Comparison of ENCODE assay signal across 1 cellular context in genomic region chr3:12316721-12317351, GRCh38.
TF ChIP-seq lines count a peak whose summit lies in the region.

No MANE protein-coding gene starts in this region.

TF ChIP-seq in HepG2, 621 proteins besides CTCF, POLR2A, EP300 and RAD21 (continued from another document):
- TF ChIP-seq MAX (IDR thresholded peaks at IDR 0.05) (0 out of 2 replicates have a peak, but pooled peaks have one; percentile 27), SMAD3 (CRISPR knock-in tag; IDR thresholded peaks at IDR 0.05) (peak; percentile 21; the same call in 1 of the 2 replicates), PAF1 (CRISPR knock-in tag; IDR thresholded peaks at IDR 0.05) (no peak), ESRRA (CRISPR knock-in tag; IDR thresholded peaks at IDR 0.05; ENCODE audit: low read depth) (no peak), THAP9 (CRISPR knock-in tag; IDR thresholded peaks at IDR 0.05; ENCODE audit: borderline replicate concordance) (no peak), HDAC1 (CRISPR knock-in tag; IDR thresholded peaks at IDR 0.05) (no peak), PAXIP1 (CRISPR knock-in tag; conservative IDR thresholded peaks at IDR 0.05) (peak; percentile 61), KLF15 (CRISPR knock-in tag; IDR thresholded peaks at IDR 0.05; ENCODE audit: borderline replicate concordance) (no peak), SALL1 (CRISPR knock-in tag; IDR thresholded peaks at IDR 0.05) (peak; percentile 16; the same call in 1 of the 2 replicates), HNF1A (IDR thresholded peaks at IDR 0.05; ENCODE audit: low read depth) (0 out of 2 replicates have a peak, but pooled peaks have one; percentile 56), HNF1A (CRISPR knock-in tag; IDR thresholded peaks at IDR 0.05; ENCODE audit: borderline replicate concordance) (no peak; the same call in 1 of the 2 replicates), FOXA1 (IDR thresholded peaks at IDR 0.05) (no peak), FOXA1 (CRISPR knock-in tag; IDR thresholded peaks at IDR 0.05) (0 out of 2 replicates have a peak, but pooled peaks have one; percentile 44), ZNF362 (CRISPR knock-in tag; IDR thresholded peaks at IDR 0.05; ENCODE audit: borderline replicate concordance) (peak; percentile 53; the same call in 1 of the 2 replicates), ELF3 (CRISPR knock-in tag; IDR thresholded peaks at IDR 0.05) (0 out of 2 replicates have a peak, but pooled peaks have one; percentile 27), ZNF121 (CRISPR knock-in tag; IDR thresholded peaks at IDR 0.05) (no peak), ZNF30 (CRISPR knock-in tag; IDR thresholded peaks at IDR 0.05) (no peak), DRAP1 (CRISPR knock-in tag; IDR thresholded peaks at IDR 0.05) (peak; percentile 16; the same call in 1 of the 2 replicates), SAP130 (CRISPR knock-in tag; IDR thresholded peaks at IDR 0.05; ENCODE audit: low read depth) (peak; percentile 35; the same call in 1 of the 2 replicates), NRL (CRISPR knock-in tag; IDR thresholded peaks at IDR 0.05; ENCODE audit: borderline replicate concordance) (no peak), ZNF12 (CRISPR knock-in tag; IDR thresholded peaks at IDR 0.05) (0 out of 2 replicates have a peak, but pooled peaks have one; percentile 39), FOXP4 (CRISPR knock-in tag; IDR thresholded peaks at IDR 0.05) (peak; percentile 59), ARID5B (CRISPR knock-in tag; IDR thresholded peaks at IDR 0.05) (peak; percentile 44; the same call in 1 of the 2 replicates), ARID2 (CRISPR knock-in tag; IDR thresholded peaks at IDR 0.05; ENCODE audit: borderline replicate concordance) (no peak), THAP11 (CRISPR knock-in tag; IDR thresholded peaks at IDR 0.05) (no peak), ZNF234 (CRISPR knock-in tag; conservative IDR thresholded peaks at IDR 0.05) (no peak), SOX13 (IDR thresholded peaks at IDR 0.05) (no peak), SOX13 (CRISPR knock-in tag; conservative IDR thresholded peaks at IDR 0.05 in 1 of 2, IDR thresholded peaks at IDR 0.05 in 1 of 2) (peak in 1 of 2 experiments; percentile 26; a peak in 1 of 4 replicates), ZNF331 (CRISPR knock-in tag; IDR thresholded peaks at IDR 0.05) (peak; percentile 35; the same call in 1 of the 2 replicates), ZNF17 (CRISPR knock-in tag; IDR thresholded peaks at IDR 0.05) (no peak), CBX5 (CRISPR knock-in tag; IDR thresholded peaks at IDR 0.05; ENCODE audit: borderline replicate concordance) (no peak), FLYWCH1 (CRISPR knock-in tag; IDR thresholded peaks at IDR 0.05) (no peak), HMG20A (CRISPR knock-in tag; IDR thresholded peaks at IDR 0.05; ENCODE audit: borderline replicate concordance) (peak; percentile 54; the same call in 1 of the 2 replicates), HDAC2 (CRISPR knock-in tag; IDR thresholded peaks at IDR 0.05) (0 out of 2 replicates have a peak, but pooled peaks have one; percentile 41), HNF4A (CRISPR knock-in tag; IDR thresholded peaks at IDR 0.05) (peak; percentile 50; the same call in 1 of the 2 replicates), ZNF652 (CRISPR knock-in tag; IDR thresholded peaks at IDR 0.05; ENCODE audit: borderline replicate concordance, low read depth) (peak; percentile 55; the same call in 1 of the 2 replicates), SP5 (CRISPR knock-in tag; IDR thresholded peaks at IDR 0.05; ENCODE audit: borderline replicate concordance, low read depth) (peak; percentile 44; the same call in 1 of the 2 replicates)
TF ChIP-seq in HepG2: peak in this region for 26.
